In the genomic region with DNA sequence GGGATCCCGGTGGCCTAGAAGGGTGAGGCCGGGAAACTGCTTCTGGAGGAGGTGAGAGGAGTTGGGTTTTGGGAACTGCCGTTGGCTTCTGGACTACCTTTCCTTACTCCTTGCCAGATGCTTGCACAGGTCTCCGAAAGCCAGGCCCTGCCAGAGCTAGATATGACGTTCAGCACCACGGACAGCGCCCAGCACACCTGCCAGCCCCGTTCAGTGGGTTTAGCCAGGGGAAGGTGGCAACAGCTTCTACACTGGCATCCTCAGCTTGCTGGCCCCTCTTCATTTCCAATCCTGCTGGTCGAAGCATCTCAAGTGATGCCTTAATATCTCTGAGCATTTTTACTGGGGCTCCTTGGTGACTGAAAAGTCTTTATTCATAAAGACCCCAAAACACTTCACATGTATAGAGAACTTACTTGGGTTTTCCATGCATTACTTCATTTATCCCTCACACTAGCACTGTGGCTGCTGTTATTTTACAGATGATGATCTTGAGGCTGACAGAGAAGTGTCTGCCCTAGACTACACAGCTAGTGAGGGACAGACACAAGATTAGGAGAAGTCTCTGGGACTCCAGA, we compare ENCODE assay signal across 8 cellular contexts. TPM values are rescaled to one million over a fixed set of nuclear protein-coding genes. Genes with fewer than 3 reads are reported as not detected.
DNase-seq lines count a peak whose midpoint lies in the region; ATAC-seq and TF ChIP-seq lines count a peak whose summit lies in the region.

No MANE protein-coding gene starts in this region.

- H3K4me1 ChIP-seq in neural progenitor cell (no peaks in the 10 kb centered on the region), BE2C (no peaks in the 10 kb centered on the region)

- H4K20me1 ChIP-seq in neural progenitor cell (ENCODE audit: low read depth), result peaks cover 43% of the 10 kb centered on the region

- no peaks in the 10 kb centered on the region for H3K27me3 Mint-ChIP-seq in WTC11 (ENCODE audit: low read depth)
- H3K27me3 Mint-ChIP-seq in central memory CD8-positive, alpha-beta T cell, result peaks cover 20% of the 10 kb centered on the region
- H3K27me3 Mint-ChIP-seq in neural progenitor cell (ENCODE audit: insufficient read depth, low read depth), result peaks cover 8% of the 10 kb centered on the region
- peaks cover 12 to 15% (median 14%) of the 10 kb centered on the region in 3 donors for H3K27me3 Mint-ChIP-seq in CD14-positive monocyte (ENCODE audit: low read depth in 3 of 3)

- DNase-seq in HuH-7.5 (ENCODE audit: low spot score), result peak; percentile 90
- peak; percentile 87 for DNase-seq in WTC11 (ENCODE audit: low spot score)
- DNase-seq in central memory CD8-positive, alpha-beta T cell (ENCODE audit: low spot score in 2 of 2), result peak; percentile 29 to 54
- peak; percentile 90 for DNase-seq in neural progenitor cell (ENCODE audit: low spot score)
- DNase-seq in BE2C, result no peak
- no peak for DNase-seq in CD14-positive monocyte (ENCODE audit: low spot score)

- no peaks in the 10 kb centered on the region for H3K79me2 ChIP-seq in neural progenitor cell (ENCODE audit: low read depth)

- CTCF ChIA-PET in WTC11 (lab: Charles Lee), result no interaction called here

- H3K27me3 ChIP-seq in neural progenitor cell (no peaks in the 10 kb centered on the region), BE2C (peaks cover 17% of the 10 kb centered on the region; the same call in 1 of the 2 replicates)

- H3K27ac ChIP-seq in neural progenitor cell, result no peak overlapping the region

- H3K9me3 ChIP-seq in neural progenitor cell (ENCODE audit: low read depth) (no peaks in the 10 kb centered on the region), BE2C (no peaks in the 10 kb centered on the region; the same call in 1 of the 2 replicates)

- H3K4me3 ChIP-seq in neural progenitor cell (no peak overlapping the region), BE2C (ENCODE audit: low read depth, low read length) (no peak overlapping the region)

- no peak overlapping the region for H3K9ac ChIP-seq in neural progenitor cell

- H3K4me1 Mint-ChIP-seq in WTC11, result peaks cover 14% of the 10 kb centered on the region
- H3K4me1 Mint-ChIP-seq in central memory CD8-positive, alpha-beta T cell, result no peaks in the 10 kb centered on the region
- H3K4me1 Mint-ChIP-seq in neural progenitor cell, result no peaks in the 10 kb centered on the region
- H3K4me1 Mint-ChIP-seq in CD14-positive monocyte, result no peaks in the 10 kb centered on the region

- H3K36me3 ChIP-seq in neural progenitor cell (no peaks in the 10 kb centered on the region), BE2C (no peaks in the 10 kb centered on the region)

- intact Hi-C loops in CD14-positive monocyte (cut with micrococcal nuclease), result no loop called here

- H3K36me3 Mint-ChIP-seq in WTC11, result peaks cover 14% of the 10 kb centered on the region
- H3K36me3 Mint-ChIP-seq in central memory CD8-positive, alpha-beta T cell (ENCODE audit: insufficient read depth), result no peaks in the 10 kb centered on the region
- H3K36me3 Mint-ChIP-seq in neural progenitor cell, result no peaks in the 10 kb centered on the region
- H3K36me3 Mint-ChIP-seq in CD14-positive monocyte, result no peaks in the 10 kb centered on the region

- H3K4me3 Mint-ChIP-seq in WTC11 (no peak overlapping the region), neural progenitor cell (no peak overlapping the region), CD14-positive monocyte (no peak overlapping the region)
- no peak overlapping the region for H3K4me3 Mint-ChIP-seq in central memory CD8-positive, alpha-beta T cell

- TF ChIP-seq CTCF in WTC11 (IDR thresholded peaks at IDR 0.05) (no peak), neural progenitor cell (IDR thresholded peaks at IDR 0.05) (no peak), BE2C (IDR thresholded peaks at IDR 0.05; ENCODE audit: low read depth, low read length) (no peak), CD14-positive monocyte (IDR thresholded peaks at IDR 0.05) (no peak)

- POLR2A ChIA-PET in WTC11 (lab: Charles Lee), result no interaction called here

- no peaks in the 10 kb centered on the region for H3F3A ChIP-seq in neural progenitor cell (ENCODE audit: low read depth)

- H3K9me3 Mint-ChIP-seq in WTC11 (peaks cover 9% of the 10 kb centered on the region), neural progenitor cell (no peaks in the 10 kb centered on the region), CD14-positive monocyte (peaks cover 0 to 9% (median 5%) of the 10 kb centered on the region in 7 donors)
- H3K9me3 Mint-ChIP-seq in central memory CD8-positive, alpha-beta T cell, result no peaks in the 10 kb centered on the region

- no peak overlapping the region for H2AFZ ChIP-seq in neural progenitor cell (replicated peaks)

- no peak overlapping the region for H3K27ac Mint-ChIP-seq in WTC11
- no peak overlapping the region for H3K27ac Mint-ChIP-seq in central memory CD8-positive, alpha-beta T cell (ENCODE audit: low read depth)
- no peak overlapping the region for H3K27ac Mint-ChIP-seq in neural progenitor cell
- no peak overlapping the region for H3K27ac Mint-ChIP-seq in CD14-positive monocyte

- H3K4me2 ChIP-seq in neural progenitor cell, result no peak overlapping the region

- ATAC-seq in WTC11 (peak; percentile 92), HG03439 (IDR thresholded peaks at IDR 0.05; ENCODE audit: unreplicated experiment) (no peak), HG02623 (IDR thresholded peaks at IDR 0.05; ENCODE audit: unreplicated experiment) (no peak)
- ATAC-seq in central memory CD8-positive, alpha-beta T cell (replicated peaks; ENCODE audit: extremely low read depth, poor library complexity, severe bottlenecking), result no peak

TF ChIP-seq in WTC11, 78 proteins besides CTCF, POLR2A, EP300 and RAD21 (continues in another document):
- TF ChIP-seq SMAD4 (CRISPR knock-in tag; IDR thresholded peaks at IDR 0.05), result 0 out of 2 replicates have a peak, but pooled peaks have one; percentile 68
- no peak for TF ChIP-seq JUN (CRISPR knock-in tag; IDR thresholded peaks at IDR 0.05)
- TF ChIP-seq TEAD4 (CRISPR knock-in tag; IDR thresholded peaks at IDR 0.05), result 0 out of 2 replicates have a peak, but pooled peaks have one; percentile 65
- no peak for TF ChIP-seq CBFB (CRISPR knock-in tag; IDR thresholded peaks at IDR 0.05; ENCODE audit: low read depth)
- no peak for TF ChIP-seq NR2C2 (CRISPR knock-in tag; IDR thresholded peaks at IDR 0.05)
- 0 out of 2 replicates have a peak, but pooled peaks have one; percentile 48 for TF ChIP-seq CREB1 (CRISPR knock-in tag; IDR thresholded peaks at IDR 0.05)
- no peak for TF ChIP-seq ZNF138 (CRISPR knock-in tag; conservative IDR thresholded peaks at IDR 0.05)
- TF ChIP-seq ZNF263 (CRISPR knock-in tag; IDR thresholded peaks at IDR 0.05; ENCODE audit: low read depth), result no peak
- TF ChIP-seq SOX15 (CRISPR knock-in tag; IDR thresholded peaks at IDR 0.05), result no peak
- no peak for TF ChIP-seq ZNF121 (CRISPR knock-in tag; IDR thresholded peaks at IDR 0.05)
- TF ChIP-seq TP53 (CRISPR knock-in tag; IDR thresholded peaks at IDR 0.05), result peak; percentile 87; the same call in 1 of the 2 replicates
- peak; percentile 81 for TF ChIP-seq ZBTB43 (CRISPR knock-in tag; IDR thresholded peaks at IDR 0.05)
- no peak; the same call in 1 of the 2 replicates for TF ChIP-seq IRF2 (CRISPR knock-in tag; IDR thresholded peaks at IDR 0.05; ENCODE audit: borderline replicate concordance, low read depth)
- TF ChIP-seq E2F1 (CRISPR knock-in tag; IDR thresholded peaks at IDR 0.05), result no peak; the same call in 1 of the 2 replicates
- TF ChIP-seq ZNF232 (CRISPR knock-in tag; IDR thresholded peaks at IDR 0.05), result peak; percentile 94
- no peak for TF ChIP-seq ATF1 (CRISPR knock-in tag; IDR thresholded peaks at IDR 0.05)
- TF ChIP-seq GABPB1 (CRISPR knock-in tag; IDR thresholded peaks at IDR 0.05), result no peak
- TF ChIP-seq, protein P1, sequence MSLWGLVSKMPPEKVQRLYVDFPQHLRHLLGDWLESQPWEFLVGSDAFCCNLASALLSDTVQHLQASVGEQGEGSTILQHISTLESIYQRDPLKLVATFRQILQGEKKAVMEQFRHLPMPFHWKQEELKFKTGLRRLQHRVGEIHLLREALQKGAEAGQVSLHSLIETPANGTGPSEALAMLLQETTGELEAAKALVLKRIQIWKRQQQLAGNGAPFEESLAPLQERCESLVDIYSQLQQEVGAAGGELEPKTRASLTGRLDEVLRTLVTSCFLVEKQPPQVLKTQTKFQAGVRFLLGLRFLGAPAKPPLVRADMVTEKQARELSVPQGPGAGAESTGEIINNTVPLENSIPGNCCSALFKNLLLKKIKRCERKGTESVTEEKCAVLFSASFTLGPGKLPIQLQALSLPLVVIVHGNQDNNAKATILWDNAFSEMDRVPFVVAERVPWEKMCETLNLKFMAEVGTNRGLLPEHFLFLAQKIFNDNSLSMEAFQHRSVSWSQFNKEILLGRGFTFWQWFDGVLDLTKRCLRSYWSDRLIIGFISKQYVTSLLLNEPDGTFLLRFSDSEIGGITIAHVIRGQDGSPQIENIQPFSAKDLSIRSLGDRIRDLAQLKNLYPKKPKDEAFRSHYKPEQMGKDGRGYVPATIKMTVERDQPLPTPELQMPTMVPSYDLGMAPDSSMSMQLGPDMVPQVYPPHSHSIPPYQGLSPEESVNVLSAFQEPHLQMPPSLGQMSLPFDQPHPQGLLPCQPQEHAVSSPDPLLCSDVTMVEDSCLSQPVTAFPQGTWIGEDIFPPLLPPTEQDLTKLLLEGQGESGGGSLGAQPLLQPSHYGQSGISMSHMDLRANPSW (CRISPR knock-in tag; conservative IDR thresholded peaks at IDR 0.05; ENCODE audit: low read depth), result no peak

RNA-seq across cellular contexts. Expression of gene HCN4, which starts 21.9 kb away (rescaled TPM):
- total RNA-seq in WTC11 (2021), result 8.6 to 10.5 TPM (median 9.0 TPM) in 3 replicates
- total RNA-seq in neural progenitor cell (ENCODE audit: low replicate concordance), result 0.41 and 0.50 TPM in 2 replicates
- not detected for polyA plus RNA-seq in BE2C (2012; ENCODE audit: insufficient read depth, insufficient read length, low read depth)
- not detected for polyA plus RNA-seq in CD14-positive monocyte

Comparison
In these comparisons a context has a peak if more than half of its experiments do, and no peak if none do; other contexts are left out.
1. DNase-seq: peak in HuH-7.5 (single experiment), WTC11 (single experiment), central memory CD8-positive, alpha-beta T cell (2 of 2) and neural progenitor cell (single experiment); none in BE2C (single experiment) and CD14-positive monocyte (single experiment).